ENCODE assay signal across 14 cellular contexts in the genomic region with DNA sequence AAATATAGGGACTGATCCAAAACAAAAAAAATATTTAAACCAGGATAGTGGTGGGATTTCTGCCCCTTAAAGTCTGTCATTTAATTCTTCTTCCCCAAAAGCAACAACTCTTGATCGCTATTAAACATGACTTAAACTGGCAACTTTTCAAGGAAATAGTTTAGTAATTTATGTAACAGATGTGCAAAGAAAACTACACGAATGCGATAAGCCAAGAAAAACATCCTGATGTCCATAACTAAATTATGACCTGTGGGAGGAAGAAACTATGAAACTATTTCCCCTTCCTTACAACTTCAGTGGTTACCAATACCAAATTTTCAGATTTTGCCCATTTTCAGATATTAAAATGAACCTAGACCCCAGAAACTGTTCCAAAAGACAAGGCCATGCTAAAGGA. TPM values are rescaled to one million over a fixed set of nuclear protein-coding genes. Genes with fewer than 3 reads are reported as not detected.
A peak's percentile ranks its signal among the peaks of the same experiment; 100 is the strongest.
DNase-seq lines count a peak whose midpoint lies in the region; ATAC-seq, FAIRE-seq and TF ChIP-seq lines count a peak whose summit lies in the region.
"Had no signal": no experiment of that assay in that cellular context is flagged by ENCODE, and none has a peak within 500 bp of the region (broad histone marks: within the 10 kb centered on the region; RNA-seq: fewer than 3 reads in every experiment).

No MANE protein-coding gene starts in this region.

- H3K9ac ChIP-seq in mesenchymal stem cell (ENCODE audit: low read length) = peak overlapping the region; percentile 12

- CTCF ChIA-PET in HEK293 (lab: Yijun Ruan, JAX) = no interaction called here

- no peak overlapping the region for H3K18ac ChIP-seq in mesenchymal stem cell (ENCODE audit: low read depth in 1 of 2, low read length in 2 of 2)

- no peak overlapping the region for H2AK5ac ChIP-seq in mesenchymal stem cell (ENCODE audit: low read length, severe bottlenecking)

- no peak overlapping the region for H2BK5ac ChIP-seq in mesenchymal stem cell (ENCODE audit: low read depth, low read length, poor library complexity, severe bottlenecking)

- H2AFZ ChIP-seq in ACC112 (ENCODE audit: low read length, unreplicated experiment) (no peak overlapping the region), mesenchymal stem cell (ENCODE audit: low read depth, low read length) (no peak overlapping the region)

- no peak overlapping the region for H3K23ac ChIP-seq in mesenchymal stem cell (ENCODE audit: low read length in 2 of 2)

- no peak overlapping the region for H2BK12ac ChIP-seq in mesenchymal stem cell (ENCODE audit: low read length in 2 of 2)

- no peak overlapping the region for H3K14ac ChIP-seq in mesenchymal stem cell (ENCODE audit: low read length in 2 of 2)

- H3K36me3 ChIP-seq in ACC112 (ENCODE audit: insufficient read depth, low read length) = no peaks in the 10 kb centered on the region
- no peaks in the 10 kb centered on the region; a peak in 1 of 3 replicates for H3K36me3 ChIP-seq in HEK293 (ENCODE audit: control insufficient read depth in 2 of 2, insufficient read depth in 1 of 2, low read length in 2 of 2)
- H3K36me3 ChIP-seq in mesenchymal stem cell (ENCODE audit: control insufficient read depth in 1 of 2, insufficient read depth in 2 of 2, low read depth in 1 of 2, low read length in 2 of 2) = peaks cover 4 to 10% of the 10 kb centered on the region in 2 experiments
- H3K36me3 ChIP-seq: adrenal gland, tibial artery had no signal

- no peak overlapping the region for H2BK15ac ChIP-seq in mesenchymal stem cell (ENCODE audit: low read depth, poor library complexity, severe bottlenecking)

- H3K4me3 ChIP-seq in ACC112 (ENCODE audit: low read depth, low read length) = peak overlapping the region; percentile 9; the same call in 1 of the 2 replicates
- no peak overlapping the region for H3K4me3 ChIP-seq in HEK293 (ENCODE audit: low read depth, low read length)
- H3K4me3 ChIP-seq in mesenchymal stem cell (ENCODE audit: insufficient read depth in 1 of 2, low read depth in 1 of 2, low read length in 2 of 2) = no peak overlapping the region
- H3K4me3 ChIP-seq: adrenal gland, tibial artery had no signal

- no peaks in the 10 kb centered on the region for H3K27me3 ChIP-seq in ACC112 (ENCODE audit: insufficient read depth, low read length)
- H3K27me3 ChIP-seq in mesenchymal stem cell (ENCODE audit: control insufficient read depth in 1 of 2, insufficient read depth in 1 of 2, low read length in 2 of 2) = no peaks in the 10 kb centered on the region
- H3K27me3 ChIP-seq: adrenal gland, tibial artery had no signal

- no peaks in the 10 kb centered on the region for H3K9me3 ChIP-seq in HEK293 (ENCODE audit: control insufficient read depth, insufficient read depth, low read depth, low read length)
- H3K9me3 ChIP-seq in mesenchymal stem cell (ENCODE audit: control insufficient read depth, low read length) = no peaks in the 10 kb centered on the region
- H3K9me3 ChIP-seq: adrenal gland, tibial artery had no signal

- ATAC-seq in HG02571 (IDR thresholded peaks at IDR 0.05; ENCODE audit: unreplicated experiment) = no peak
- ATAC-seq: activated T-cell treated with anti-CD3 and anti-CD28 coated beads, Interleukin-2, amount 50 U/mL, for 4 hours had no signal

- H2BK120ac ChIP-seq in mesenchymal stem cell (ENCODE audit: low read depth, low read length) = no peak overlapping the region

- H4K8ac ChIP-seq in mesenchymal stem cell (ENCODE audit: low read length) = no peak overlapping the region

- H3K79me2 ChIP-seq in ACC112 (ENCODE audit: control insufficient read depth, insufficient read depth, low read length, unreplicated experiment) = peaks cover 49% of the 10 kb centered on the region

- no peak overlapping the region for H4K91ac ChIP-seq in mesenchymal stem cell (ENCODE audit: low read length)

- no peak overlapping the region for H3K4ac ChIP-seq in mesenchymal stem cell (ENCODE audit: low read depth in 1 of 2, low read length in 2 of 2)

- POLR2A ChIA-PET in HEK293 (lab: Yijun Ruan, JAX) = no interaction called here

- H3K4me1 ChIP-seq in ACC112 (ENCODE audit: control insufficient read depth, insufficient read depth, low read length, unreplicated experiment) (peaks cover 20% of the 10 kb centered on the region), HEK293 (ENCODE audit: control insufficient read depth, insufficient read depth, low read length) (peaks cover 16% of the 10 kb centered on the region), mesenchymal stem cell (ENCODE audit: control insufficient read depth, insufficient read depth, low read depth, low read length) (peaks cover 7% of the 10 kb centered on the region)

- FAIRE-seq in endometrium (lab: Jason Lieb, UNC) (peak; percentile 75), urothelium cell line (lab: Jason Lieb, UNC) (no peak)

- H3K27ac ChIP-seq in ACC112 (ENCODE audit: low read depth, low read length) = no peak overlapping the region
- no peak overlapping the region for H3K27ac ChIP-seq in HEK293 (ENCODE audit: extremely low read depth, low read depth, low read length)
- H3K27ac ChIP-seq in mesenchymal stem cell (ENCODE audit: low read length, poor library complexity, severe bottlenecking) = no peak overlapping the region

- no peak for TF ChIP-seq CTCF in HEK293 (tag by site-specific recombination; IDR thresholded peaks at IDR 0.05)

- H3K4me2 ChIP-seq in mesenchymal stem cell (ENCODE audit: low read length, poor library complexity, severe bottlenecking) = no peak overlapping the region

- DNase-seq in mesenchymal stem cell (no peak), AG20443 (ENCODE audit: low spot score) (no peak), 8988T (no peak), urothelium cell line (ENCODE audit: low spot score) (no peak)
- DNase-seq: activated CD4-positive, alpha-beta T cell treated with anti-CD3 and anti-CD28 coated beads for 1 hour; activated T-cell treated with anti-CD3 and anti-CD28 coated beads, Interleukin-2, amount 50 U/mL, for 4 hours; adrenal gland; NCI-H1092; NCI-H345; tibial artery had no signal

- 89% methylated on average over 2 of the region's 3 CpGs for WGBS in mesenchymal stem cell

- peaks cover 9% of the 10 kb centered on the region for H3K79me1 ChIP-seq in mesenchymal stem cell (replicated peaks; ENCODE audit: low read length, poor library complexity, severe bottlenecking)

TF ChIP-seq in HEK293, 187 proteins besides CTCF, POLR2A, EP300 and RAD21:
- no peak for TF ChIP-seq ZNF530 (tag by site-specific recombination; IDR thresholded peaks at IDR 0.05; ENCODE audit: low read depth)
- TF ChIP-seq, protein P1, sequence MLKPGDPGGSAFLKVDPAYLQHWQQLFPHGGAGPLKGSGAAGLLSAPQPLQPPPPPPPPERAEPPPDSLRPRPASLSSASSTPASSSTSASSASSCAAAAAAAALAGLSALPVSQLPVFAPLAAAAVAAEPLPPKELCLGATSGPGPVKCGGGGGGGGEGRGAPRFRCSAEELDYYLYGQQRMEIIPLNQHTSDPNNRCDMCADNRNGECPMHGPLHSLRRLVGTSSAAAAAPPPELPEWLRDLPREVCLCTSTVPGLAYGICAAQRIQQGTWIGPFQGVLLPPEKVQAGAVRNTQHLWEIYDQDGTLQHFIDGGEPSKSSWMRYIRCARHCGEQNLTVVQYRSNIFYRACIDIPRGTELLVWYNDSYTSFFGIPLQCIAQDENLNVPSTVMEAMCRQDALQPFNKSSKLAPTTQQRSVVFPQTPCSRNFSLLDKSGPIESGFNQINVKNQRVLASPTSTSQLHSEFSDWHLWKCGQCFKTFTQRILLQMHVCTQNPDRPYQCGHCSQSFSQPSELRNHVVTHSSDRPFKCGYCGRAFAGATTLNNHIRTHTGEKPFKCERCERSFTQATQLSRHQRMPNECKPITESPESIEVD (tag by site-specific recombination; IDR thresholded peaks at IDR 0.05) = peak; percentile 58
- no peak for TF ChIP-seq SETDB1 (IDR thresholded peaks at IDR 0.05; ENCODE audit: insufficient read length, low read length)
TF ChIP-seq in HEK293: peak in this region for 1.

RNA-seq across cellular contexts. Expression of a gene that starts 31.5 kb away (rescaled TPM):
- 61.1 TPM for polyA plus RNA-seq in mesenchymal stem cell (2013, experiment 1 of 2)
- polyA plus RNA-seq in mesenchymal stem cell (2013, experiment 2 of 2) = 61.0 TPM
